Comparison of ENCODE assay signal across 8 cellular contexts in the genomic region with DNA sequence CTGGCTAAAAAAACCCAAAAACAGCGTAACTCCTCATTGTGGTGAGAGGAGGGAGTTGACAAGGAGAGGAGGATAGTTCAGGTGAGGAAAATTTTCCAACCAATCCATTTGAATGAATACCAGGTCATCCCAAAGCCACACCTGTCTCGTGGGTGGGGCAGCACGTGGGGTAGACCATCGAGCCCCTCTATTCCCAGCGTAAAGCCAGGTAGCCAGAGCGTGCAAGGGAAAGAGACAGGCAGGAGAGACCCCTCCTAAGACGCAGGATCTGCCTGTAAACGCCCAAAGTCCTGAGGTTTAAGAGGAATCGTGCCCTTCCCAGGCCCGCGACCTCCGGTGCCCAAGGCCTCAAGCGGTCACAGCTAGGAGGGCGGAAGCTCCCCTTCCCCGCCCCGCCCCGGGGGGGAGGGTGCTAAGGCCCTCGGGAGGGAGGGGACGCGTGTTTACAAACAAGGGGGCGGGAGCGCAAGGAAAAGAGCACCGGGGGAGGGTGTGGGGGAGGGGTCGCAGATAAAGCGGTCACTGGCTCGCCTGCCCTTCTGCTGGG. TPM values are rescaled to one million over a fixed set of nuclear protein-coding genes. Genes with fewer than 3 reads are reported as not detected.
DNase-seq lines count a peak whose midpoint lies in the region; ATAC-seq, FAIRE-seq and TF ChIP-seq lines count a peak whose summit lies in the region.

No MANE protein-coding gene starts in this region.

- peak overlapping the region; percentile 100 for H3K4me2 ChIP-seq in OCI-LY7 (ENCODE audit: low read length)

- CTCF ChIA-PET in OCI-LY7 (lab: Charles Lee; ENCODE audit: unreplicated experiment) = interaction anchor here (0.6 kb wide), 1 partner anchor 8 kb away, joined by 4 read pairs; no protein-coding TSS in a partner anchor

- peak overlapping the region; percentile 77 for H3K27ac ChIP-seq in OCI-LY7 (ENCODE audit: low read depth, low read length, poor library complexity, severe bottlenecking)
- H3K27ac ChIP-seq in ovary = peak overlapping the region; percentile 76 to 90

- peak overlapping the region; percentile 90 for H3K4me3 ChIP-seq in AG09309 (ENCODE audit: control insufficient read depth, low read depth, low read length)
- H3K4me3 ChIP-seq in OCI-LY7 (ENCODE audit: low read depth, low read length, poor library complexity, severe bottlenecking) = peak overlapping the region; percentile 96
- peak overlapping the region; percentile 81 for H3K4me3 ChIP-seq in ovary

- no peak for FAIRE-seq in urothelium cell line (lab: Jason Lieb, UNC)

- ATAC-seq in GM18873 (IDR thresholded peaks at IDR 0.05; ENCODE audit: low FRiP score, unreplicated experiment) = peak; percentile 19
- ATAC-seq in HG03175 (IDR thresholded peaks at IDR 0.05; ENCODE audit: unreplicated experiment) = peak; percentile 32

- no peaks in the 10 kb centered on the region; the same call in 1 of the 2 replicates for H4K20me1 ChIP-seq in OCI-LY7 (ENCODE audit: insufficient read depth, low read length)

- 0 to 2% (median 2%) methylated on average over 22 to 26 of the region's 26 CpGs for WGBS in ovary, 3 donors

- intact Hi-C loops in OCI-LY7 (cut with micrococcal nuclease; ENCODE audit: unreplicated experiment) (loop anchor here (2.0 to 10.0 kb wide), 2 partner anchors 73 to 215 kb away; partner anchors contain the start of genes CUTA, PHF1 and RPS18), ovary (cut with DNase I) (no loop called here)

- TF ChIP-seq POLR2A in ovary (IDR thresholded peaks at IDR 0.05) = no peak

- no peak for TF ChIP-seq EP300 in ovary (IDR thresholded peaks at IDR 0.05)

- H3K4me1 ChIP-seq in OCI-LY7 (ENCODE audit: insufficient read depth, low read length, poor library complexity, severe bottlenecking) (peaks cover 49% of the 10 kb centered on the region), ovary (ENCODE audit: insufficient read depth) (peaks cover 21% of the 10 kb centered on the region)

- H3K9me2 ChIP-seq in OCI-LY7 (ENCODE audit: insufficient read depth, low read length) = no peaks in the 10 kb centered on the region

- H2AFZ ChIP-seq in OCI-LY7 (ENCODE audit: low read length) = peak overlapping the region; percentile 79; the same call in 1 of the 2 replicates

- TSS peak; percentile 63 for BruUV-seq in OCI-LY7 (replicated peaks; lab: Mats Ljungman, UMichigan)

- TF ChIP-seq CTCF in AG09309 (IDR thresholded peaks at IDR 0.05; ENCODE audit: control insufficient read depth, insufficient read depth, low read depth, low read length, missing control alignments) (no peak), OCI-LY7 (conservative IDR thresholded peaks at IDR 0.05; ENCODE audit: low read length) (no peak), ovary (IDR thresholded peaks at IDR 0.05) (no peak)

- no peaks in the 10 kb centered on the region for H3K27me3 ChIP-seq in ovary

- peaks cover 28% of the 10 kb centered on the region; the same call in 1 of the 2 replicates for H3K79me2 ChIP-seq in OCI-LY7 (ENCODE audit: insufficient read depth, low read depth, low read length)

- H3K36me3 ChIP-seq in OCI-LY7 (ENCODE audit: insufficient read depth, low read length) (peaks cover 58% of the 10 kb centered on the region), ovary (no peaks in the 10 kb centered on the region)

- POLR2A ChIA-PET in OCI-LY7 (lab: Charles Lee) = interaction anchor here (0.6 to 1.1 kb wide), 4 partner anchors 9 to 126 kb away, joined by 3 to 8 read pairs (median 4); partner anchors contain the start of gene HLA-DPA1

- DNase-seq in AG09309 (ENCODE audit: low read depth) = no peak
- peak; percentile 82 for DNase-seq in OCI-LY7 (ENCODE audit: low spot score)
- DNase-seq in activated effector memory CD4-positive, alpha-beta T cell treated with Interleukin-2 at 50 U/mL for 16 hours = peak; percentile 63
- DNase-seq in foreskin melanocyte = peak; percentile 60
- no peak for DNase-seq in ovary
- peak; percentile 85 for DNase-seq in urothelium cell line (ENCODE audit: low spot score)

- no peaks in the 10 kb centered on the region for H3K9me3 ChIP-seq in OCI-LY7 (ENCODE audit: low read length)
- no peaks in the 10 kb centered on the region for H3K9me3 ChIP-seq in ovary

RNA-seq across cellular contexts. Expression of gene RXRB, which starts 0.7 kb away (rescaled TPM):
- total RNA-seq in OCI-LY7 (2014; rRNA removed; shearing (Covaris generic)) = 30.6 and 32.5 TPM in 2 replicates
- total RNA-seq in OCI-LY7 (2022) = 47.3 and 48.5 TPM in 2 replicates
- 10 to 100 TPM; 19.8 to 54.0 (median 48.5) TPM for total RNA-seq in ovary
- 10 to 100 TPM; 40.9 to 42.1 TPM for polyA plus RNA-seq in ovary

RNA-seq across cellular contexts. Expression of gene SLC39A7, which starts 0.9 kb away (rescaled TPM):
- total RNA-seq in OCI-LY7 (2014; rRNA removed; shearing (Covaris generic)) = 22.9 and 29.2 TPM in 2 replicates
- total RNA-seq in OCI-LY7 (2022) (48.3 and 53.2 TPM in 2 replicates), ovary (10 to 100 TPM; 27.4 to 73.7 (median 61.2) TPM)
- 10 to 100 TPM; 54.0 to 80.0 TPM for polyA plus RNA-seq in ovary

RNA-seq across cellular contexts. Expression of gene HSD17B8, which starts 4.7 kb away (rescaled TPM):
- total RNA-seq in OCI-LY7 (2014; rRNA removed; shearing (Covaris generic)) = 11.6 and 21.4 TPM in 2 replicates
- total RNA-seq in OCI-LY7 (2022) (18.8 and 23.5 TPM in 2 replicates), ovary (10 to 100 TPM in 2 of 7 donors, 1 to 10 TPM in 5; 4.0 to 18.4 (median 7.7) TPM)
- 10 to 100 TPM in 1 of 2 donors, 1 to 10 TPM in 1; 9.4 to 10.3 TPM for polyA plus RNA-seq in ovary

RNA-seq across cellular contexts. Expression of gene COL11A2, which starts 7.5 kb away (rescaled TPM):
- 3.5 and 5.2 TPM in 2 replicates for total RNA-seq in OCI-LY7 (2014; rRNA removed; shearing (Covaris generic))
- total RNA-seq in OCI-LY7 (2022) = 4.5 and 4.6 TPM in 2 replicates
- 1 to 10 TPM in 2 of 7 donors, under 1 TPM in 5; 0.53 to 1.2 (median 0.92) TPM for total RNA-seq in ovary
- polyA plus RNA-seq in ovary = under 1 TPM; 0.52 to 0.96 TPM

RNA-seq across cellular contexts. Expression of gene RING1, which starts 8.5 kb away (rescaled TPM):
- 25.0 and 31.8 TPM in 2 replicates for total RNA-seq in OCI-LY7 (2014; rRNA removed; shearing (Covaris generic))
- 40.0 and 42.7 TPM in 2 replicates for total RNA-seq in OCI-LY7 (2022)
- 10 to 100 TPM; 20.7 to 70.6 (median 52.3) TPM for total RNA-seq in ovary
- polyA plus RNA-seq in ovary = 10 to 100 TPM; 37.3 to 51.7 TPM

Comparison
In these comparisons a context has a peak if more than half of its experiments do, and no peak if none do; other contexts are left out.
1. DNase-seq: peak in OCI-LY7 (single experiment), activated effector memory CD4-positive, alpha-beta T cell treated with Interleukin-2 at 50 U/mL for 16 hours (single experiment), foreskin melanocyte (single experiment) and urothelium cell line (single experiment); none in AG09309 (single experiment) and ovary (0 of 5).
2. Peak in every context shown above with its lines, with median percentiles within 50 percentile points of each other: H3K4me3 ChIP-seq.